8 cellular contexts compared by ENCODE assay signal in the genomic region with DNA sequence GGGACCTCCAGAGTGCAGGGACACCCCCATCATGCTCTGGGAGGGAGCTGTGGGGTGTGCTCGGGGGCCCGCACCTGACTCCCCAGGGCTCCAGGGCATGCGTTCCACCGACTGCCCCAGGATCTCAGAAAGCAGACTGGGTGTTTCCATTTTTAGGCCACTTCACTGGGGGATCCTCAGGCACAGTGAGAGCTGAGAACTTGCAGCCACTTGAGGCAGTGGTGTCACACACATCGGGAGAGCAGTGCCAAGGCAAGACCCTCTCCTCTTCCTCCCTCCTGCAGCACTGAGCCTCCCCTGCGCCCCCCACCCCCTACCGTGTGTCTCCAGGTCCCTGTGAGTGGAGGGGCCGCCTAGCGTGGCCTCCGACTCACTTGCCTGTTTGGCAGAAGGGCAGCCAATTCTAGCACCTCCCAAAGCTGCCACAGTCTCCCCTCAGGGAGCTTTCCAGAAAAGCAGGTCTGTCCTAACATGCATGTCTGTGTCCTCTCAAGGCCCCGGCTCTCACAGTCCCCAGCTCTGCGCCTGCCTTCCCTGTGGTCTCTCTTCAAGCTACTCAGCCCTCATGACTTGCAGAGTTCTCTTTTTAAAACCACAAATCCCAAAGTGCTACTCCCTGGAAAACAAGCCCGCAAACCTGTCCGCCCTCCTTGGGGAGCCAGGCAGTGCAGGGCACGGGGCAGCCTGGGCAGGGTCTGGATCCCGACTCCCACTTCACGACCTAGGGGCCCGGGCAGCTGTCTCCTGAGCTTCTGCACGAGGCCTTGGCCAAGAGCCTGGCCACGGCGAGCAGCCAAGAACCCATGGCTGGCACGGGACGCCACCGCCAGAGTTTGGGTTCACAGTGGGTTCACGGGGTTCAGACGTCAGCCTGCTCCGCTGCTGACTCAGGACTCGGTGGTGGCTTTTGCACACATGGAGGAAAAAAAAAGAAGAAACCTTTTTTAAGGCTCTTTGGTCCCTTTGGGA.
DNase-seq lines count a peak whose midpoint lies in the region; ATAC-seq and TF ChIP-seq lines count a peak whose summit lies in the region.

No MANE protein-coding gene starts in this region.

- H3K4me1 Mint-ChIP-seq in GM23338: peaks cover 88% of the 10 kb centered on the region

- no peak overlapping the region for H3K4me3 ChIP-seq in AG04450 (ENCODE audit: low read depth, low read length)
- no peak overlapping the region for H3K4me3 ChIP-seq in GM23338

- H3K27me3 ChIP-seq in AG04450 (ENCODE audit: control insufficient read depth, insufficient read depth, low read length) (no peaks in the 10 kb centered on the region), GM23338 (ENCODE audit: insufficient read depth) (no peaks in the 10 kb centered on the region)

- H3K4me1 ChIP-seq in GM23338 (ENCODE audit: insufficient read depth): peaks cover 81% of the 10 kb centered on the region

- no peaks in the 10 kb centered on the region for H3K9me3 Mint-ChIP-seq in GM23338

- DNase-seq in AG04450 (ENCODE audit: low read depth, low spot score) (no peak), GM23338 (ENCODE audit: low spot score) (peak; percentile 46), anterior cingulate cortex (lab: John Stamatoyannopoulos, UW) (peak in 35 of 58 donors; percentile 11 to 71 (median 38)), iPS-NIHi7 (ENCODE audit: extremely low spot score) (peak; percentile 22), cerebellar cortex (ENCODE audit: low spot score) (no peak), NCI-H187 treated with DMSO at 0.1 percent for 48 hours (lab: John Stamatoyannopoulos, UW) (no peak)
- DNase-seq in stimulated activated naive CD8-positive, alpha-beta T cell treated with anti-CD3 and anti-CD28 coated beads, Interleukin-15, Interleukin-2, amounts not matched to agents 100 U/mL and 50 U/mL, for 24 hours: peak; percentile 39

- 0 out of 2 replicates have a peak overlapping the region, but pooled peaks have one; percentile 50 for H3K27ac Mint-ChIP-seq in GM23338

- peaks cover 9% of the 10 kb centered on the region for H3K27me3 Mint-ChIP-seq in GM23338 (ENCODE audit: insufficient read depth, low read depth, poor library complexity)

- CTCF ChIA-PET in AG04450 (lab: Charles Lee): interaction anchor here (0.7 to 2.3 kb wide), 7 partner anchors 16 to 955 kb away, joined by 3 to 9 read pairs (median 4); no protein-coding TSS in a partner anchor

- no peak overlapping the region for H2AFZ ChIP-seq in GM23338

- H4K20me1 ChIP-seq in GM23338 (replicated peaks; ENCODE audit: insufficient read depth): peaks cover 66% of the 10 kb centered on the region

- peak; percentile 52 for ATAC-seq in GM23338
- ATAC-seq in stimulated activated naive CD8-positive, alpha-beta T cell treated with anti-CD3 and anti-CD28 coated beads, Interleukin-15, Interleukin-2, amounts not matched to agents 100 U/mL and 50 U/mL, for 24 hours: no peak
- no peak for ATAC-seq in HG03571 (IDR thresholded peaks at IDR 0.05; ENCODE audit: unreplicated experiment)

- H3K36me3 ChIP-seq in GM23338 (ENCODE audit: insufficient read depth): peaks cover 3% of the 10 kb centered on the region; the same call in 1 of the 2 replicates

- H3F3A ChIP-seq in GM23338 (replicated peaks; ENCODE audit: low read depth): peaks cover 13% of the 10 kb centered on the region

- peak overlapping the region; percentile 92 for H3K27ac ChIP-seq in AG04450 (ENCODE audit: low read depth, low read length)
- peak overlapping the region; percentile 82; the same call in 1 of the 2 replicates for H3K27ac ChIP-seq in GM23338 (ENCODE audit: low read depth)

- TF ChIP-seq CTCF in AG04450 (IDR thresholded peaks at IDR 0.05; ENCODE audit: low read depth, low read length): 0 out of 2 replicates have a peak, but pooled peaks have one; percentile 11
- peak; percentile 30 to 64; a peak in 3 of 4 replicates for TF ChIP-seq CTCF in GM23338 (conservative IDR thresholded peaks at IDR 0.05; ENCODE audit: low read depth in 2 of 2)

- H3K79me2 ChIP-seq in GM23338 (replicated peaks; ENCODE audit: insufficient read depth): peaks cover 99% of the 10 kb centered on the region

- no peaks in the 10 kb centered on the region for H3K9me3 ChIP-seq in AG04450 (ENCODE audit: control insufficient read depth, insufficient read depth, low read length)

- no peaks in the 10 kb centered on the region for H3K9me2 ChIP-seq in GM23338 (ENCODE audit: insufficient read depth)

- POLR2A ChIA-PET in AG04450 (lab: Yijun Ruan, JAX): interaction anchor here (0.6 to 1.3 kb wide), 3 partner anchors 22 to 499 kb away, joined by 3 to 6 read pairs (median 5); partner anchors contain the start of gene STK24

- H3K36me3 Mint-ChIP-seq in GM23338 (ENCODE audit: low read depth): peaks cover 9% of the 10 kb centered on the region; the same call in 2 of the 3 replicates

- H3K4me3 Mint-ChIP-seq in GM23338: no peak overlapping the region

- H3K4me2 ChIP-seq in GM23338: peak overlapping the region; percentile 67; the same call in 1 of the 2 replicates

TF ChIP-seq in GM23338, 12 proteins besides CTCF, POLR2A, EP300 and RAD21 (continues in another document):
- TF ChIP-seq EZH2phosphoT487 (IDR thresholded peaks at IDR 0.05; ENCODE audit: unreplicated experiment) (no peak), REST (IDR thresholded peaks at IDR 0.05; ENCODE audit: unreplicated experiment) (no peak), ZNF114 (CRISPR knock-in tag; IDR thresholded peaks at IDR 0.05) (no peak), ZNF331 (CRISPR knock-in tag; IDR thresholded peaks at IDR 0.05; ENCODE audit: low read depth) (no peak), JUNB (IDR thresholded peaks at IDR 0.05; ENCODE audit: unreplicated experiment) (no peak), ETS1 (IDR thresholded peaks at IDR 0.05) (no peak), STAT1 (IDR thresholded peaks at IDR 0.05; ENCODE audit: unreplicated experiment) (no peak), EZH2 (IDR thresholded peaks at IDR 0.05; ENCODE audit: low read depth, unreplicated experiment) (no peak), POLR2AphosphoS5 (IDR thresholded peaks at IDR 0.05; ENCODE audit: low read depth) (no peak), CREB1 (CRISPR knock-in tag; IDR thresholded peaks at IDR 0.05; ENCODE audit: low read depth) (no peak), NANOG (IDR thresholded peaks at IDR 0.05; ENCODE audit: borderline replicate concordance) (no peak)

Comparison
In these comparisons a context has a peak if more than half of its experiments do, and no peak if none do; other contexts are left out.
1. DNase-seq: peak in GM23338 (single experiment), anterior cingulate cortex (35 of 58), iPS-NIHi7 (single experiment) and stimulated activated naive CD8-positive, alpha-beta T cell treated with anti-CD3 and anti-CD28 coated beads, Interleukin-15, Interleukin-2, amounts not matched to agents 100 U/mL and 50 U/mL, for 24 hours (single experiment); none in AG04450 (single experiment), cerebellar cortex (single experiment) and NCI-H187 treated with DMSO at 0.1 percent for 48 hours (single experiment).